ENCODE assay signal across 8 cellular contexts in the genomic region with DNA sequence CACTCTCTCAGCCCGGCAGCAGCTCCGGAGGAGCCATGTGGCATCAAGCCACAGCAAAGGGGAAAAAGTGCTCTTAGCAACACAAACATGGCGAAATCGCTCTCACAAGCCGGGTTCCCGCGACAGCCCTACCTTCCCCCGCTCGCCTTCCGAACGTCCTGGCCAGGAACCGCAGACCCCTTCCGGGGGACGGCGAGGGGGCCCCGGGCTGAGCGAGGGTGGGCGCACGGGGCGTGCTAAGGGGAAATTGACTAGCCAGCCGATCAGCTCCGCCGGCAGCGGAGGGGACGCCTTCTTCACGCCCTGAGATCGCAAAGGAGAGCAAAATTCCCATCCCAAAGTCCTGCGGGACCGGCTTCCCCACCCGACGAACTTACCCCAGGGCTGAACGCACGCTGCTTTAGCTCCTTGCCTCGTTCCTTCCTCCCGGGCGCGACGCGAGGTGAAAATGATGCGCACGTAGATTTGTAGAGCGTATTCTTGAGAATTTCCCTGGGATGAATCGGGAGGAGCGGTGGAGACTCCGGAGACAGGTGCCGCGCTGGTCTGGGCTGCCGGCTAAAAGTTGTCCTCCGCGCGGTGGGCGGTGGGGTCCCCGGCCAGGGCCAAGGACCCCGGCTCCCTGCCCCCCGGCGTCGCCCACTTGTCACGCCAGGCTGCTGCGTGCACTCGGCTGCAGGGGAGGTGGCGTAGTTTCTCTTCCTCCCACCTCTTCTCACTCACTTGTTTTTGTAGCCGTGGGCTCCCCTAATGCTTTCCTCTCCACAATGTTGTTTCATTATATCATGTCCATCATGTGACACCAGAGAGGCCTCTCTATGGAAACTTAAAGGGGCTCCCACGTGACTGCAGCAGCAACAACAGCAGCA.
DNase-seq lines count a peak whose midpoint lies in the region; ATAC-seq, FAIRE-seq and TF ChIP-seq lines count a peak whose summit lies in the region.

No MANE protein-coding gene starts in this region.

- H3F3A ChIP-seq in GM23248 (ENCODE audit: insufficient read depth) = peaks cover 48% of the 10 kb centered on the region

- whole genome bisulfite sequencing in GM23248 (ENCODE audit: low coverage in 1 of 2, low lambda C conversion rate in 2 of 2, missing lambda C conversion rate in 2 of 2), 2 experiments = 0 to 1% methylated on average over 53 to 63 of the region's 63 CpGs
- 0% methylated on average over 63 of the region's 63 CpGs for WGBS in pancreas, 2 donors
- WGBS in upper lobe of left lung, 2 donors = 0 to 1% methylated on average over 40 to 63 of the region's 63 CpGs

- peak; percentile 28 for DNase-seq in GDM1 (lab: John Stamatoyannopoulos, UW)
- DNase-seq in GM23248 = peak; percentile 92
- DNase-seq in LHCN-M2 (ENCODE audit: low read depth) = peak; percentile 85
- DNase-seq in SK-N-DZ (ENCODE audit: low spot score) = peak; percentile 61
- DNase-seq in head of caudate nucleus = peak; percentile 66 to 93 (median 83)
- DNase-seq in pancreas = peak; percentile 72 to 85 (median 74)
- DNase-seq in upper lobe of left lung = peak; percentile 91 to 92

- H3K27ac ChIP-seq in GM23248 = peak overlapping the region; percentile 99
- peak overlapping the region; percentile 98 to 100 (median 98) for H3K27ac ChIP-seq in pancreas
- H3K27ac ChIP-seq in upper lobe of left lung = peak overlapping the region; percentile 95 to 100 (median 100)

- in situ Hi-C loops in GM23248 (cut with MboI) = no loop called here

- H3K9me2 ChIP-seq in GM23248 (ENCODE audit: insufficient read depth) = no peaks in the 10 kb centered on the region

- peak overlapping the region; percentile 100 for H3K27ac Mint-ChIP-seq in activated naive CD8-positive, alpha-beta T cell

- H3K9ac ChIP-seq in GM23248 = peak overlapping the region; percentile 98

- H3K36me3 Mint-ChIP-seq in activated naive CD8-positive, alpha-beta T cell = peaks cover 16% of the 10 kb centered on the region

- peak overlapping the region; percentile 99 for H3K4me3 Mint-ChIP-seq in activated naive CD8-positive, alpha-beta T cell

- H3K27me3 Mint-ChIP-seq in activated naive CD8-positive, alpha-beta T cell = no peaks in the 10 kb centered on the region

- TF ChIP-seq EP300 in upper lobe of left lung (IDR thresholded peaks at IDR 0.05) = peak in 1 of 4 donors; percentile 72

- no peak for FAIRE-seq in pancreas (lab: Jason Lieb, UNC)

- no peaks in the 10 kb centered on the region for H3K9me3 ChIP-seq in GM23248 (ENCODE audit: low read depth)
- H3K9me3 ChIP-seq in pancreas = no peaks in the 10 kb centered on the region
- no peaks in the 10 kb centered on the region for H3K9me3 ChIP-seq in upper lobe of left lung

- H3K4me3 ChIP-seq in GM23248 (peak overlapping the region; percentile 92), pancreas (peak overlapping the region; percentile 93 to 99 (median 96)), upper lobe of left lung (peak overlapping the region; percentile 67 to 97 (median 94))

- H3K79me2 ChIP-seq in GM23248 (ENCODE audit: insufficient read depth) = peaks cover 92% of the 10 kb centered on the region

- H4K20me1 ChIP-seq in GM23248 (ENCODE audit: insufficient read depth) = peaks cover 13% of the 10 kb centered on the region

- H2AFZ ChIP-seq in GM23248 = peak overlapping the region; percentile 49

- H3K4me1 ChIP-seq in GM23248 (ENCODE audit: insufficient read depth) (peaks cover 32% of the 10 kb centered on the region), pancreas (peaks cover 9 to 35% (median 29%) of the 10 kb centered on the region in 3 donors), upper lobe of left lung (peaks cover 53 to 63% (median 60%) of the 10 kb centered on the region in 4 donors)

- ATAC-seq in pancreas (peak; percentile 39 to 50 (median 41)), upper lobe of left lung (ENCODE audit: low FRiP score in 2 of 2) (peak; percentile 61)

- peak overlapping the region; percentile 98 for H3K4me2 ChIP-seq in GM23248 (ENCODE audit: unreplicated experiment)

- TF ChIP-seq POLR2A in upper lobe of left lung (IDR thresholded peaks at IDR 0.05) = peak in 3 of 4 donors; percentile 93 to 98 (median 98)

- no peaks in the 10 kb centered on the region for H3K36me3 ChIP-seq in GM23248 (ENCODE audit: low read depth)
- no peaks in the 10 kb centered on the region for H3K36me3 ChIP-seq in pancreas
- peaks cover 0 to 23% (median 2%) of the 10 kb centered on the region in 4 donors for H3K36me3 ChIP-seq in upper lobe of left lung

- intact Hi-C loops in head of caudate nucleus (cut with DNase I) = loop anchor here (5.0 to 10.0 kb wide), 2 partner anchors 220 to 327 kb away; a partner anchor contains a TSS
- intact Hi-C loops in pancreas (cut with DNase I) = no loop called here

- peaks cover 69% of the 10 kb centered on the region for H3K4me1 Mint-ChIP-seq in activated naive CD8-positive, alpha-beta T cell (ENCODE audit: low read depth)

- H3K27me3 ChIP-seq in GM23248 (replicated peaks; ENCODE audit: insufficient read depth) = no peaks in the 10 kb centered on the region
- no peaks in the 10 kb centered on the region for H3K27me3 ChIP-seq in pancreas
- no peaks in the 10 kb centered on the region for H3K27me3 ChIP-seq in upper lobe of left lung

- no peak for TF ChIP-seq CTCF in pancreas (IDR thresholded peaks at IDR 0.05)
- peak in 1 of 6 experiments; percentile 16 for TF ChIP-seq CTCF in upper lobe of left lung (IDR thresholded peaks at IDR 0.05)

- H3K9me3 Mint-ChIP-seq in activated naive CD8-positive, alpha-beta T cell (ENCODE audit: low read depth) = no peaks in the 10 kb centered on the region

Comparison
In these comparisons a context has a peak if more than half of its experiments do, and no peak if none do; other contexts are left out.
1. Peak in every context shown above with its lines: DNase-seq, ATAC-seq, H3K4me3 ChIP-seq and H3K27ac ChIP-seq.
2. DNase-seq: peak in every context shown above with its lines; median percentile 92 in GM23248; 92 in upper lobe of left lung; 85 in LHCN-M2; 83 in head of caudate nucleus; 74 in pancreas; 61 in SK-N-DZ; 28 in GDM1.